Comparison of ENCODE assay signal across 8 cellular contexts in the genomic region with DNA sequence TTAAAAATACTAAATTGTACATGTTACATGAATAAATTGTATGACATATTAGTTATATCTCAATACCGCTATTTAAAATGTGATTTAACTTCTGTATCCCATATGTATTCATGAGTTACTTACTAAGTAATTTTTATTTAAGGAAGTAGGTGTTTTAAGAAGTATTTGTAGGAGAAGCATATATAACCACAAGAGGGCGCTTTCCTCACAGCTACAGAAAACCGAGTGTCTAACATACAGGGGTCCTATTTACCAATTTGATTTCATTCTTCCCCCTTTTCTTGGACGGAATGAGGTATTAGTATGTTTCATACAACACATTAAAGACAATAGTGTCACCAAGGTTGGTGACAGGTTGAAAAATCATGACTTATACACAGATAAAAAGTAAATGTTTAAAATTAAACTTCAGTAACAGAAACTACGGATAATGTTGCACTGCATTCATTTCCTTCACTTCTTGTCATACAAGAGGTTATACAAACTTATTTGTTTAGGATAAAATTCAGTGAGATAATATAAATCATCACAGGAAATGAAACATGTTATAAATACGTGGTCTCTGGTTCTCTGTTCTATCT.
DNase-seq lines count a peak whose midpoint lies in the region; ATAC-seq and TF ChIP-seq lines count a peak whose summit lies in the region.

No MANE protein-coding gene starts in this region.

- H3K4me3 ChIP-seq in H7 (ENCODE audit: insufficient read depth, low read depth, low read length) (no peak overlapping the region), cardiac fibroblast (replicated peaks in 1 of 2; ENCODE audit: low read depth in 2 of 2, low read length in 2 of 2) (no peak overlapping the region), lower lobe of right lung (no peak overlapping the region)

- intact Hi-C loops in lower lobe of right lung (cut with DNase I), result loop anchor here (5.0 kb wide), 1 partner anchor 352 kb away; no protein-coding TSS in a partner anchor

- H3K36me3 ChIP-seq in H7 (replicated peaks; ENCODE audit: control insufficient read depth, insufficient read depth, low read length) (no peaks in the 10 kb centered on the region), lower lobe of right lung (no peaks in the 10 kb centered on the region)

- H3K4me3 Mint-ChIP-seq in stimulated activated effector memory CD8-positive, alpha-beta T cell treated with anti-CD3 and anti-CD28 coated beads, Interleukin-12 subunit alpha, Interleukin-12 subunit beta, amount 100 ng/mL, for 72 hours, result no peak overlapping the region

- H3K9me3 ChIP-seq in lower lobe of right lung, result no peaks in the 10 kb centered on the region

- H3K27ac Mint-ChIP-seq in stimulated activated effector memory CD8-positive, alpha-beta T cell treated with anti-CD3 and anti-CD28 coated beads, Interleukin-12 subunit alpha, Interleukin-12 subunit beta, amount 100 ng/mL, for 72 hours, result no peak overlapping the region

- ATAC-seq in lower lobe of right lung (peak in 1 of 2 donors; percentile 66), HG02870 (IDR thresholded peaks at IDR 0.05; ENCODE audit: unreplicated experiment) (no peak), GM18511 (IDR thresholded peaks at IDR 0.05; ENCODE audit: unreplicated experiment) (no peak)
- ATAC-seq in stimulated activated effector memory CD8-positive, alpha-beta T cell treated with anti-CD3 and anti-CD28 coated beads, Interleukin-12 subunit alpha, Interleukin-12 subunit beta, amount 100 ng/mL, for 72 hours, result no peak

- no peak overlapping the region for H3K27ac ChIP-seq in lower lobe of right lung

- H3K4me1 ChIP-seq in lower lobe of right lung, result peaks cover 4% of the 10 kb centered on the region

- H3K27me3 ChIP-seq in H7 (ENCODE audit: control insufficient read depth, insufficient read depth, low read length) (no peaks in the 10 kb centered on the region), lower lobe of right lung (ENCODE audit: low read depth) (no peaks in the 10 kb centered on the region)

- DNase-seq in AG08395 (ENCODE audit: low spot score), result peak; percentile 37
- peak; percentile 63 for DNase-seq in H7
- peak; percentile 55 for DNase-seq in NCI-H69 (lab: John Stamatoyannopoulos, UW)
- DNase-seq in cardiac fibroblast (ENCODE audit: low read depth in 2 of 2), result peak; percentile 78 to 84
- no peak for DNase-seq in lower lobe of right lung
- no peak for DNase-seq in stimulated activated effector memory CD8-positive, alpha-beta T cell treated with anti-CD3 and anti-CD28 coated beads, Interleukin-12 subunit alpha, Interleukin-12 subunit beta, amount 100 ng/mL, for 72 hours (ENCODE audit: low spot score in 2 of 2)

- TF ChIP-seq CTCF in cardiac fibroblast (IDR thresholded peaks at IDR 0.05; ENCODE audit: low read depth, low read length) (peak; percentile 56), lower lobe of right lung (IDR thresholded peaks at IDR 0.05) (peak; percentile 76)

- peaks cover 2% of the 10 kb centered on the region for H3K9me3 Mint-ChIP-seq in stimulated activated effector memory CD8-positive, alpha-beta T cell treated with anti-CD3 and anti-CD28 coated beads, Interleukin-12 subunit alpha, Interleukin-12 subunit beta, amount 100 ng/mL, for 72 hours

- no peaks in the 10 kb centered on the region for H3K36me3 Mint-ChIP-seq in stimulated activated effector memory CD8-positive, alpha-beta T cell treated with anti-CD3 and anti-CD28 coated beads, Interleukin-12 subunit alpha, Interleukin-12 subunit beta, amount 100 ng/mL, for 72 hours

- no peaks in the 10 kb centered on the region for H3K4me1 Mint-ChIP-seq in stimulated activated effector memory CD8-positive, alpha-beta T cell treated with anti-CD3 and anti-CD28 coated beads, Interleukin-12 subunit alpha, Interleukin-12 subunit beta, amount 100 ng/mL, for 72 hours

Comparison
In these comparisons a context has a peak if more than half of its experiments do, and no peak if none do; other contexts are left out.
1. DNase-seq: peak in AG08395 (single experiment), H7 (single experiment), NCI-H69 (single experiment) and cardiac fibroblast (2 of 2); none in lower lobe of right lung (single experiment) and stimulated activated effector memory CD8-positive, alpha-beta T cell treated with anti-CD3 and anti-CD28 coated beads, Interleukin-12 subunit alpha, Interleukin-12 subunit beta, amount 100 ng/mL, for 72 hours (0 of 2).